ENCODE assay signal across 22 cellular contexts in the genomic region with DNA sequence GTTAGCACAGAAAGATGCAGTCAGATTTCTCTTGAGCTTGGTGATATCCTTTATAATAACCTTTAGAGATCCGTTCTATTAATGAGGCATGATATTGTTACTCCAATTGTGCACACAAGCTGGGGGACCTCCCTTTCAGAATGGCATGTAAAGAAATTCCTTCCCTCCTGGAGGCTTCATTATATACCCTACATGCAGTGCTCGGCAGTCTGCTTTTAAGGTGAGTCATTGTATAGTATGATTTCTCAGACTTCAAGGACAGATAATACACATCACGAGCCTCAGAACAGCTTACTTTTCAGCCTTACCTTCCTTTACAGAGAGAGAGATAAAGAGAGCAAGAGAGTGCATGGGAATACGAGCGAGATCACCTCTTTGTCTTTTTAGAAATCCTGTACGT.
DNase-seq lines count a peak whose midpoint lies in the region; ATAC-seq, FAIRE-seq and TF ChIP-seq lines count a peak whose summit lies in the region.
"Had no signal": no experiment of that assay in that cellular context is flagged by ENCODE, and none has a peak within 500 bp of the region (broad histone marks: within the 10 kb centered on the region; RNA-seq: fewer than 3 reads in every experiment).

No MANE protein-coding gene starts in this region.

- no peak overlapping the region for H2AFZ ChIP-seq in astrocyte (ENCODE audit: low read depth, low read length)
- no peak overlapping the region for H2AFZ ChIP-seq in hepatocyte
- no peak overlapping the region for H2AFZ ChIP-seq in neuronal stem cell (ENCODE audit: low read length)
- no peak overlapping the region for H2AFZ ChIP-seq in trophoblast cell (ENCODE audit: insufficient read depth, low read length, poor library complexity)

- no peaks in the 10 kb centered on the region for H3K79me1 ChIP-seq in neuronal stem cell (ENCODE audit: low read depth, low read length)
- peaks cover 2% of the 10 kb centered on the region for H3K79me1 ChIP-seq in trophoblast cell (ENCODE audit: low read length)

- peak; percentile 33 for DNase-seq in Daoy (ENCODE audit: low read depth)
- DNase-seq in astrocyte (ENCODE audit: low read depth): peak; percentile 3
- DNase-seq in hepatocyte (ENCODE audit: low spot score): peak; percentile 10
- peak; percentile 11 for DNase-seq in neuronal stem cell (ENCODE audit: low spot score)
- no peak for DNase-seq in trophoblast cell
- no peak for DNase-seq in iPS-NIHi7 (ENCODE audit: extremely low spot score)
- DNase-seq: Calu3, DND-41, HCEC 1CT, NCI-H1092, NCI-H1417 treated with DMSO at 0.1 percent for 48 hours, NCI-H187 treated with DMSO at 0.1 percent for 48 hours, NCI-H2171 treated with DMSO at 0.1 percent for 48 hours, NCI-H524, NCI-H748 treated with DMSO at 0.1 percent for 48 hours, SK-N-SH, SW 1271 had no signal

- TF ChIP-seq CTCF in astrocyte (IDR thresholded peaks at IDR 0.05; ENCODE audit: insufficient read depth, low read depth, low read length): no peak
- TF ChIP-seq CTCF in hepatocyte (IDR thresholded peaks at IDR 0.05; ENCODE audit: poor library complexity): no peak

- H3K23ac ChIP-seq in neuronal stem cell (ENCODE audit: low read depth, low read length, poor library complexity) (no peak overlapping the region), trophoblast cell (ENCODE audit: low read length) (no peak overlapping the region)

- no peak overlapping the region for H3K4me3 ChIP-seq in astrocyte (ENCODE audit: insufficient read depth, low read depth, low read length)
- no peak overlapping the region for H3K4me3 ChIP-seq in hepatocyte
- no peak overlapping the region for H3K4me3 ChIP-seq in neuronal stem cell (ENCODE audit: low read length in 2 of 2)
- no peak overlapping the region for H3K4me3 ChIP-seq in trophoblast cell (ENCODE audit: low read depth, low read length)

- no peak overlapping the region for H4K12ac ChIP-seq in trophoblast cell (ENCODE audit: low read depth, low read length)

- H3K27ac ChIP-seq in astrocyte (ENCODE audit: low read depth, low read length): no peak overlapping the region
- H3K27ac ChIP-seq in hepatocyte: no peak overlapping the region
- H3K27ac ChIP-seq in neuronal stem cell (replicated peaks; ENCODE audit: low read length): no peak overlapping the region
- H3K27ac ChIP-seq in trophoblast cell (ENCODE audit: low read depth, low read length): no peak overlapping the region

- H3K4me1 Mint-ChIP-seq in astrocyte (ENCODE audit: low read depth, unreplicated experiment): peaks cover 10% of the 10 kb centered on the region
- H3K4me1 Mint-ChIP-seq: B cell had no signal

- H2BK12ac ChIP-seq in neuronal stem cell (ENCODE audit: low read length) (no peak overlapping the region), trophoblast cell (ENCODE audit: low read length) (no peak overlapping the region)

- no peaks in the 10 kb centered on the region for H3K36me3 Mint-ChIP-seq in astrocyte (ENCODE audit: low read depth, unreplicated experiment)

- no peak overlapping the region for H3K14ac ChIP-seq in neuronal stem cell (ENCODE audit: low read length)
- H3K14ac ChIP-seq in trophoblast cell (ENCODE audit: low read length): no peak overlapping the region

- no peak overlapping the region for H2AK5ac ChIP-seq in neuronal stem cell (ENCODE audit: low read depth, low read length)
- no peak overlapping the region for H2AK5ac ChIP-seq in trophoblast cell (ENCODE audit: low read length)

- peaks cover under 1% of the 10 kb centered on the region for H3K27me3 Mint-ChIP-seq in astrocyte (ENCODE audit: low read depth, unreplicated experiment)

- H4K8ac ChIP-seq in neuronal stem cell (ENCODE audit: low read depth, low read length): no peak overlapping the region
- no peak overlapping the region for H4K8ac ChIP-seq in trophoblast cell (ENCODE audit: low read depth, low read length)

- H3K27ac Mint-ChIP-seq in astrocyte (ENCODE audit: unreplicated experiment): peak overlapping the region; percentile 43
- H3K27ac Mint-ChIP-seq: B cell had no signal

- no peak overlapping the region for H2BK15ac ChIP-seq in neuronal stem cell (ENCODE audit: low read length)

- peak overlapping the region; percentile 33 for H3K4me2 ChIP-seq in astrocyte (ENCODE audit: low read length)
- H3K4me2 ChIP-seq in hepatocyte: no peak overlapping the region
- no peak overlapping the region for H3K4me2 ChIP-seq in neuronal stem cell (ENCODE audit: insufficient read depth, low read length, poor library complexity, severe bottlenecking)
- no peak overlapping the region for H3K4me2 ChIP-seq in trophoblast cell (ENCODE audit: low read length)
- H3K4me2 ChIP-seq: SK-N-SH had no signal

- no peak overlapping the region for H2BK5ac ChIP-seq in neuronal stem cell (ENCODE audit: low read length)
- no peak overlapping the region for H2BK5ac ChIP-seq in trophoblast cell (ENCODE audit: low read depth, low read length, poor library complexity)

- H3K4me1 ChIP-seq in astrocyte (ENCODE audit: insufficient read depth, low read length) (peaks cover 9% of the 10 kb centered on the region), hepatocyte (ENCODE audit: insufficient read depth) (no peaks in the 10 kb centered on the region), neuronal stem cell (ENCODE audit: control insufficient read depth in 2 of 2, insufficient read depth in 1 of 2, low read depth in 1 of 2, low read length in 2 of 2) (peaks cover 0 to 20% of the 10 kb centered on the region in 2 donors), trophoblast cell (ENCODE audit: control insufficient read depth in 1 of 2, insufficient read depth in 2 of 2, low read length in 2 of 2) (peaks cover 0 to 10% of the 10 kb centered on the region in 2 experiments)

- H3K18ac ChIP-seq in neuronal stem cell (ENCODE audit: low read length) (no peak overlapping the region), trophoblast cell (ENCODE audit: low read length) (no peak overlapping the region)

- peaks cover 3% of the 10 kb centered on the region for H3K9me3 Mint-ChIP-seq in astrocyte (ENCODE audit: unreplicated experiment)

- no peak overlapping the region for H2BK120ac ChIP-seq in neuronal stem cell (ENCODE audit: low read depth, low read length)
- no peak overlapping the region for H2BK120ac ChIP-seq in trophoblast cell (ENCODE audit: insufficient read depth, low read length, poor library complexity)

- WGBS in hepatocyte (ENCODE audit: low lambda C conversion rate, missing lambda C conversion rate): 61% methylated on average over 6 of the region's 6 CpGs
- WGBS in neuronal stem cell (ENCODE audit: extremely low coverage in 2 of 2, insufficient read length in 2 of 2, insufficient replicate concordance in 1 of 2), 2 donors: no CpG with 5 or more reads among the region's 6 CpGs
- no CpG with 5 or more reads among the region's 6 CpGs for WGBS in trophoblast cell (ENCODE audit: extremely low coverage, insufficient coverage, insufficient read length)

- H3K27me3 ChIP-seq in astrocyte (ENCODE audit: insufficient read depth, low read length) (no peaks in the 10 kb centered on the region), hepatocyte (no peaks in the 10 kb centered on the region), neuronal stem cell (ENCODE audit: control insufficient read depth in 3 of 3, insufficient read depth in 3 of 3, low read depth in 1 of 3, low read length in 3 of 3) (no peaks in the 10 kb centered on the region), trophoblast cell (ENCODE audit: insufficient read depth, low read length) (no peaks in the 10 kb centered on the region)

- FAIRE-seq in astrocyte (lab: Jason Lieb, UNC): no peak
- FAIRE-seq: GM18507, H1 had no signal

- H4K20me1 ChIP-seq in astrocyte (ENCODE audit: insufficient read depth, low read length) (no peaks in the 10 kb centered on the region), hepatocyte (ENCODE audit: insufficient read depth, poor library complexity, severe bottlenecking) (no peaks in the 10 kb centered on the region)

- H3K4ac ChIP-seq in neuronal stem cell (ENCODE audit: low read length) (no peak overlapping the region), trophoblast cell (ENCODE audit: low read depth, low read length) (no peak overlapping the region)

- no peak for ATAC-seq in HG03571 (IDR thresholded peaks at IDR 0.05; ENCODE audit: unreplicated experiment)
- ATAC-seq in GM21737 (IDR thresholded peaks at IDR 0.05; ENCODE audit: unreplicated experiment): no peak

- H4K91ac ChIP-seq in neuronal stem cell (ENCODE audit: low read depth, low read length, poor library complexity) (no peak overlapping the region), trophoblast cell (ENCODE audit: low read depth, low read length) (no peak overlapping the region)

- no peaks in the 10 kb centered on the region for H3K9me2 ChIP-seq in hepatocyte (replicated peaks; ENCODE audit: insufficient read depth)
- H3K9me2 ChIP-seq: SK-N-SH had no signal

- H3K79me2 ChIP-seq in astrocyte (ENCODE audit: insufficient read depth, low read length) (no peaks in the 10 kb centered on the region), hepatocyte (no peaks in the 10 kb centered on the region), trophoblast cell (ENCODE audit: control insufficient read depth, insufficient read depth, low read length, poor library complexity) (no peaks in the 10 kb centered on the region)

- H3K9ac ChIP-seq in astrocyte (ENCODE audit: low read length): no peak overlapping the region
- H3K9ac ChIP-seq in neuronal stem cell (ENCODE audit: low read depth, low read length, poor library complexity): no peak overlapping the region
- no peak overlapping the region for H3K9ac ChIP-seq in trophoblast cell (ENCODE audit: low read length)
- H3K9ac ChIP-seq: SK-N-SH had no signal

- no peaks in the 10 kb centered on the region for H3K36me3 ChIP-seq in astrocyte (ENCODE audit: insufficient read depth, low read length)
- no peaks in the 10 kb centered on the region for H3K36me3 ChIP-seq in hepatocyte (replicated peaks; ENCODE audit: insufficient read depth, low read depth)
- H3K36me3 ChIP-seq in neuronal stem cell (replicated peaks in 1 of 2; ENCODE audit: control insufficient read depth in 2 of 2, insufficient read depth in 2 of 2, low read length in 2 of 2): no peaks in the 10 kb centered on the region
- no peaks in the 10 kb centered on the region for H3K36me3 ChIP-seq in trophoblast cell (ENCODE audit: control insufficient read depth in 1 of 2, insufficient read depth in 2 of 2, low read length in 2 of 2)

- H3K4me3 Mint-ChIP-seq in astrocyte (ENCODE audit: unreplicated experiment): no peak overlapping the region
- H3K4me3 Mint-ChIP-seq: B cell had no signal

- H3K9me3 ChIP-seq in astrocyte (ENCODE audit: insufficient read depth, low read depth, low read length): no peaks in the 10 kb centered on the region
- H3K9me3 ChIP-seq in hepatocyte (ENCODE audit: low read depth): no peaks in the 10 kb centered on the region
- H3K9me3 ChIP-seq in neuronal stem cell (replicated peaks in 1 of 2; ENCODE audit: control insufficient read depth in 2 of 2, insufficient read depth in 1 of 2, low read depth in 1 of 2, low read length in 2 of 2): peaks cover 0 to 2% of the 10 kb centered on the region in 2 donors
- H3K9me3 ChIP-seq in trophoblast cell (ENCODE audit: insufficient read depth, low read depth, low read length): no peaks in the 10 kb centered on the region
- H3K9me3 ChIP-seq: SK-N-SH had no signal

Comparison
In these comparisons a context has a peak if more than half of its experiments do, and no peak if none do; other contexts are left out.
1. DNase-seq: peak in Daoy (single experiment), astrocyte (single experiment), hepatocyte (single experiment) and neuronal stem cell (single experiment); none in trophoblast cell (0 of 2) and iPS-NIHi7 (single experiment).